Comparison of ENCODE assay signal across 1 cellular context in the genomic region with DNA sequence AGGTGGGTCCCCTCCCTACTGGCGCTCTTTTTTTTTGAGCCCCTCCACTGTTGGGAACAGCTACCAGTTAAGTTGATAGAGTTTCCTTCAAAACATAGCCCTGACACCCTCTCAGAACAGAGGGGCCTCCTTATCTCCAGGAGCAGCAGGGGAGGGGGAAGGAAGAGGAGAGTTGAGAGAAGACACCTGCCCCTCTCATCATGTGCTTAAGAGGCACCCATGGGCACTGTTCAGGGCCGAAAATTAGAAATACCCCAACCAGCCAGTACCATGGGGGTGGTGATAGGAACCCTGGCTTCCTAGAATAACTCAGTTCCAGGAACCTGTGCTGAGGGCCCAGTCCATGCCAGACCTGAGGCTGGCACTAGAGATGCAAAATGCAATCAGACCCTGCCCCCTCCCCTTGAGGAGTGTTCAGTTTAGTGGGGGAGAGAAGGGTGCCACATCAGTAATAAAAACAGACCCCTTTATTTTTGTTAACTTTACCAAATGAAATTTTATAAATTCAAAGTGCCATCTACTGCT.
TF ChIP-seq lines count a peak whose summit lies in the region.

No MANE protein-coding gene starts in this region.

TF ChIP-seq in SK-N-SH treated with all-trans-retinoic acid at 6 μM for 48 hours, 23 proteins besides CTCF, POLR2A, EP300 and RAD21 (continued from another document):
- no peak for TF ChIP-seq PATZ1 (CRISPR knock-in tag; IDR thresholded peaks at IDR 0.05; ENCODE audit: borderline replicate concordance)
- TF ChIP-seq ISL1 (CRISPR knock-in tag; IDR thresholded peaks at IDR 0.05) = no peak
- TF ChIP-seq ESRRG (CRISPR knock-in tag; IDR thresholded peaks at IDR 0.05) = no peak
TF ChIP-seq in SK-N-SH treated with all-trans-retinoic acid at 6 μM for 48 hours: peak in this region for 0.
